17 cellular contexts compared by ENCODE assay signal in the genomic region with DNA sequence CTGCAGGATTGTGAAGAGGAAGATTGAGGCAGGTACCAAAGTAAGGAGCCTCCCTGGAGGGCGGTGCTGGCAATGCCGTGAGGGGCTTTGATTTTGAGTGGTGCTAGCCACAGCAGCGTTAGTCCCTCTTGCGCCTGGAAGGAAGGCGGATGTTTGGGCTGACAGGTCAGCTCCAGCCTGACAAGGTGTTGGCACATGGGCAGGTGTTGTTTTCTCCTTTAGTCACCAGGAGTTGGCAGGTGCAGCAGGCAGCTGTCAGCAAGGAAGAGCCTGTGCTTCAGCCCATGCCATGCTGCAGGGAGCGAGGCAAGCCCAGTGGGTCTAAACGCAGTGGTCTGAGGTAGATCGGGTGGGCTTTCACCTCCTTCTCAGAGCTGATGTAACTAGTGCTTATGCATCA. TPM values are rescaled to one million over a fixed set of nuclear protein-coding genes. Genes with fewer than 3 reads are reported as not detected.
DNase-seq lines count a peak whose midpoint lies in the region; ATAC-seq and TF ChIP-seq lines count a peak whose summit lies in the region.
"Had no signal": no experiment of that assay in that cellular context is flagged by ENCODE, and none has a peak within 500 bp of the region (broad histone marks: within the 10 kb centered on the region; RNA-seq: fewer than 3 reads in every experiment).

No MANE protein-coding gene starts in this region.

- no peaks in the 10 kb centered on the region for H3K27me3 Mint-ChIP-seq in activated CD8-positive, alpha-beta T cell treated with anti-CD3 and anti-CD28 coated beads, Interleukin-2, amount 10 ng/mL, durations not matched to agents 7 days and 5 days (ENCODE audit: low read depth)
- H3K27me3 Mint-ChIP-seq in activated CD8-positive, alpha-beta T cell treated with anti-CD3 and anti-CD28 coated beads for 36 hours = no peaks in the 10 kb centered on the region
- H3K27me3 Mint-ChIP-seq: activated naive CD8-positive, alpha-beta T cell treated with anti-CD3 and anti-CD28 coated beads, Interleukin-2, amount 10 ng/mL, durations not matched to agents 7 days and 5 days had no signal

- H3K9ac ChIP-seq in OCI-LY3 (ENCODE audit: low read length) = no peak overlapping the region

- H3K4me1 Mint-ChIP-seq in activated CD8-positive, alpha-beta T cell treated with anti-CD3 and anti-CD28 coated beads, Interleukin-2, amount 10 ng/mL, durations not matched to agents 7 days and 5 days (ENCODE audit: low read depth) = peaks cover 34% of the 10 kb centered on the region
- peaks cover 45% of the 10 kb centered on the region for H3K4me1 Mint-ChIP-seq in activated CD8-positive, alpha-beta T cell treated with anti-CD3 and anti-CD28 coated beads for 36 hours (ENCODE audit: low read depth)
- H3K4me1 Mint-ChIP-seq in stimulated activated effector memory CD8-positive, alpha-beta T cell treated with anti-CD3 and anti-CD28 coated beads, Interleukin-12 subunit alpha, Interleukin-12 subunit beta, amount 100 ng/mL, for 72 hours = peaks cover 56% of the 10 kb centered on the region

- H3K27ac Mint-ChIP-seq in activated CD8-positive, alpha-beta T cell treated with anti-CD3 and anti-CD28 coated beads, Interleukin-2, amount 10 ng/mL, durations not matched to agents 7 days and 5 days = peak overlapping the region; percentile 14
- H3K27ac Mint-ChIP-seq in activated CD8-positive, alpha-beta T cell treated with anti-CD3 and anti-CD28 coated beads for 36 hours = no peak overlapping the region
- peak overlapping the region; percentile 85 for H3K27ac Mint-ChIP-seq in stimulated activated effector memory CD8-positive, alpha-beta T cell treated with anti-CD3 and anti-CD28 coated beads, Interleukin-12 subunit alpha, Interleukin-12 subunit beta, amount 100 ng/mL, for 72 hours
- H3K27ac Mint-ChIP-seq: activated naive CD8-positive, alpha-beta T cell treated with anti-CD3 and anti-CD28 coated beads, Interleukin-2, amount 10 ng/mL, durations not matched to agents 7 days and 5 days had no signal

- peaks cover 9% of the 10 kb centered on the region for H3K36me3 Mint-ChIP-seq in activated CD8-positive, alpha-beta T cell treated with anti-CD3 and anti-CD28 coated beads, Interleukin-2, amount 10 ng/mL, durations not matched to agents 7 days and 5 days (ENCODE audit: low read depth)
- peaks cover 10% of the 10 kb centered on the region for H3K36me3 Mint-ChIP-seq in activated CD8-positive, alpha-beta T cell treated with anti-CD3 and anti-CD28 coated beads for 36 hours (ENCODE audit: low read depth)
- peaks cover 49% of the 10 kb centered on the region for H3K36me3 Mint-ChIP-seq in stimulated activated effector memory CD8-positive, alpha-beta T cell treated with anti-CD3 and anti-CD28 coated beads, Interleukin-12 subunit alpha, Interleukin-12 subunit beta, amount 100 ng/mL, for 72 hours

- H3K4me3 Mint-ChIP-seq in activated CD8-positive, alpha-beta T cell treated with anti-CD3 and anti-CD28 coated beads, Interleukin-2, amount 10 ng/mL, durations not matched to agents 7 days and 5 days = no peak overlapping the region
- H3K4me3 Mint-ChIP-seq in activated CD8-positive, alpha-beta T cell treated with anti-CD3 and anti-CD28 coated beads for 36 hours = no peak overlapping the region
- H3K4me3 Mint-ChIP-seq in stimulated activated effector memory CD8-positive, alpha-beta T cell treated with anti-CD3 and anti-CD28 coated beads, Interleukin-12 subunit alpha, Interleukin-12 subunit beta, amount 100 ng/mL, for 72 hours = no peak overlapping the region
- H3K4me3 Mint-ChIP-seq: activated naive CD8-positive, alpha-beta T cell treated with anti-CD3 and anti-CD28 coated beads, Interleukin-2, amount 10 ng/mL, durations not matched to agents 7 days and 5 days had no signal

- CTCF ChIA-PET in activated CD8-positive, alpha-beta T cell treated with anti-CD3 and anti-CD28 coated beads, Interleukin-2, amount 10 ng/mL, durations not matched to agents 7 days and 5 days (lab: Charles Lee) = no interaction called here
- CTCF ChIA-PET in activated CD8-positive, alpha-beta T cell treated with anti-CD3 and anti-CD28 coated beads for 36 hours (lab: Charles Lee) = interaction anchor here (1.4 to 2.0 kb wide), 2 partner anchors 29 to 63 kb away, joined by 4 to 9 read pairs; no protein-coding TSS in a partner anchor

- H3K4me3 ChIP-seq in OCI-LY3 (ENCODE audit: low read length) = peak overlapping the region; percentile 20
- H3K4me3 ChIP-seq: transverse colon had no signal

- H3K4me2 ChIP-seq in OCI-LY3 (ENCODE audit: low read length) = peak overlapping the region; percentile 48

- H3K79me2 ChIP-seq in OCI-LY3 (ENCODE audit: low read length) = peaks cover 93% of the 10 kb centered on the region

- peaks cover 96% of the 10 kb centered on the region for H4K20me1 ChIP-seq in OCI-LY3 (ENCODE audit: insufficient read depth, low read length)

- no peak overlapping the region for H2AFZ ChIP-seq in OCI-LY3 (ENCODE audit: low read depth, low read length)

- no peaks in the 10 kb centered on the region for H3K9me3 ChIP-seq in OCI-LY3 (ENCODE audit: insufficient read depth, low read length)
- H3K9me3 ChIP-seq: transverse colon had no signal

- POLR2A ChIA-PET in activated CD8-positive, alpha-beta T cell treated with anti-CD3 and anti-CD28 coated beads, Interleukin-2, amount 10 ng/mL, durations not matched to agents 7 days and 5 days (lab: Charles Lee) = no interaction called here
- POLR2A ChIA-PET in activated CD8-positive, alpha-beta T cell treated with anti-CD3 and anti-CD28 coated beads for 36 hours (lab: Charles Lee) = interaction anchor here (1.1 to 2.0 kb wide), 2 partner anchors 8 to 161 kb away, joined by 4 to 8 read pairs; partner anchors contain the start of gene SEC11C

- H3K4me1 ChIP-seq in OCI-LY3 (ENCODE audit: low read length) = peaks cover 62% of the 10 kb centered on the region
- H3K4me1 ChIP-seq: transverse colon had no signal

- H3K27ac ChIP-seq in OCI-LY3 (ENCODE audit: low read length) = no peak overlapping the region
- H3K27ac ChIP-seq: transverse colon had no signal

- intact Hi-C loops in activated CD8-positive, alpha-beta T cell treated with anti-CD3 and anti-CD28 coated beads for 36 hours (cut with micrococcal nuclease) = no loop called here

- H3K36me3 ChIP-seq in OCI-LY3 (replicated peaks; ENCODE audit: low read depth, low read length) = peaks cover 85% of the 10 kb centered on the region

- ATAC-seq in activated CD8-positive, alpha-beta T cell treated with anti-CD3 and anti-CD28 coated beads, Interleukin-2, amount 10 ng/mL, durations not matched to agents 7 days and 5 days = no peak
- ATAC-seq in activated CD8-positive, alpha-beta T cell treated with anti-CD3 and anti-CD28 coated beads for 36 hours = no peak
- no peak for ATAC-seq in stimulated activated effector memory CD8-positive, alpha-beta T cell treated with anti-CD3 and anti-CD28 coated beads, Interleukin-12 subunit alpha, Interleukin-12 subunit beta, amount 100 ng/mL, for 72 hours
- no peak for ATAC-seq in GM21515 (IDR thresholded peaks at IDR 0.05; ENCODE audit: unreplicated experiment)

- no peaks in the 10 kb centered on the region for H3K9me3 Mint-ChIP-seq in activated CD8-positive, alpha-beta T cell treated with anti-CD3 and anti-CD28 coated beads, Interleukin-2, amount 10 ng/mL, durations not matched to agents 7 days and 5 days (ENCODE audit: insufficient read depth)
- no peaks in the 10 kb centered on the region for H3K9me3 Mint-ChIP-seq in activated CD8-positive, alpha-beta T cell treated with anti-CD3 and anti-CD28 coated beads for 36 hours
- H3K9me3 Mint-ChIP-seq in stimulated activated effector memory CD8-positive, alpha-beta T cell treated with anti-CD3 and anti-CD28 coated beads, Interleukin-12 subunit alpha, Interleukin-12 subunit beta, amount 100 ng/mL, for 72 hours = no peaks in the 10 kb centered on the region
- H3K9me3 Mint-ChIP-seq: activated naive CD8-positive, alpha-beta T cell treated with anti-CD3 and anti-CD28 coated beads, Interleukin-2, amount 10 ng/mL, durations not matched to agents 7 days and 5 days had no signal

- H3K27me3 ChIP-seq in OCI-LY3 (ENCODE audit: low read depth, low read length) = no peaks in the 10 kb centered on the region
- H3K27me3 ChIP-seq: transverse colon had no signal

- no peak for TF ChIP-seq CTCF in activated CD8-positive, alpha-beta T cell treated with anti-CD3 and anti-CD28 coated beads for 36 hours (IDR thresholded peaks at IDR 0.05)
- TF ChIP-seq CTCF in OCI-LY3 (IDR thresholded peaks at IDR 0.05; ENCODE audit: low read depth, low read length) = no peak

- no peak for DNase-seq in activated CD8-positive, alpha-beta T cell treated with anti-CD3 and anti-CD28 coated beads, Interleukin-2, amount 10 ng/mL, durations not matched to agents 7 days and 5 days
- no peak for DNase-seq in activated CD8-positive, alpha-beta T cell treated with anti-CD3 and anti-CD28 coated beads for 36 hours
- peak; percentile 81 for DNase-seq in NCI-H2107 treated with DMSO at 0.1 percent for 48 hours (lab: John Stamatoyannopoulos, UW; ENCODE audit: unreplicated experiment)
- no peak for DNase-seq in stimulated activated effector memory CD8-positive, alpha-beta T cell treated with anti-CD3 and anti-CD28 coated beads, Interleukin-12 subunit alpha, Interleukin-12 subunit beta, amount 100 ng/mL, for 72 hours (ENCODE audit: low spot score in 2 of 2)
- DNase-seq in ecto neural progenitor cell (ENCODE audit: low spot score) = no peak
- DNase-seq in DMS114 treated with DMSO at 0.1 percent for 48 hours (lab: John Stamatoyannopoulos, UW; ENCODE audit: unreplicated experiment) = no peak
- DNase-seq: activated naive CD8-positive, alpha-beta T cell treated with anti-CD3 and anti-CD28 coated beads, Interleukin-2, amount 10 ng/mL, durations not matched to agents 7 days and 5 days; C1 segment of cervical spinal cord; GOT3; hippocampal formation; NCI-H446; stimulated activated CD4-positive, alpha-beta T cell treated with anti-CD3 and anti-CD28 coated beads, Interleukin-4, amount 100 ng/mL, for 1 hour; stimulated activated CD8-positive, alpha-beta memory T cell treated with anti-CD3 and anti-CD28 coated beads, Interleukin-4, amount 100 ng/mL, for 48 hours; SW 1271; transverse colon had no signal

RNA-seq across cellular contexts. Expression of gene SEC11C, which starts 8.5 kb away (rescaled TPM):
- 10 to 100 TPM; 49.0 to 52.5 TPM for total RNA-seq in activated CD8-positive, alpha-beta T cell treated with anti-CD3 and anti-CD28 coated beads, Interleukin-2, amount 10 ng/mL, durations not matched to agents 7 days and 5 days
- total RNA-seq in activated CD8-positive, alpha-beta T cell treated with anti-CD3 and anti-CD28 coated beads for 36 hours = 10 to 100 TPM; 45.7 to 48.8 TPM
